ENCODE assay signal across 8 cellular contexts in genomic region chr3:152556731-152557254, GRCh38.
A peak's percentile ranks its signal among the peaks of the same experiment; 100 is the strongest.
DNase-seq lines count a peak whose midpoint lies in the region; ATAC-seq and TF ChIP-seq lines count a peak whose summit lies in the region.

No MANE protein-coding gene starts in this region.

- no peak overlapping the region for H3K4me3 Mint-ChIP-seq in Calu3 (ENCODE audit: low read depth, unreplicated experiment)
- no peak overlapping the region for H3K4me3 Mint-ChIP-seq in activated CD4-positive, alpha-beta memory T cell treated with anti-CD3 and anti-CD28 coated beads, Interleukin-2, amount 10 ng/mL, durations not matched to agents 7 days and 5 days

- POLR2A ChIA-PET in activated CD4-positive, alpha-beta memory T cell treated with anti-CD3 and anti-CD28 coated beads, Interleukin-2, amount 10 ng/mL, durations not matched to agents 7 days and 5 days (lab: Charles Lee), result no interaction called here

- CTCF ChIA-PET in Calu3 (lab: Charles Lee), result interaction anchor here (1.1 kb wide), 1 partner anchor 22 kb away, joined by 3 read pairs; no protein-coding TSS in a partner anchor
- CTCF ChIA-PET in activated CD4-positive, alpha-beta memory T cell treated with anti-CD3 and anti-CD28 coated beads, Interleukin-2, amount 10 ng/mL, durations not matched to agents 7 days and 5 days (lab: Charles Lee), result no interaction called here

- DNase-seq in brain pericyte (ENCODE audit: low read depth, low spot score) (peak; percentile 59), non-pigmented ciliary epithelial cell (ENCODE audit: low read depth) (peak; percentile 22), Calu3 (no peak), COLO668 (lab: John Stamatoyannopoulos, UW; ENCODE audit: unreplicated experiment) (no peak), GM19238 (ENCODE audit: insufficient read length, low spot score) (no peak)
- no peak for DNase-seq in activated CD4-positive, alpha-beta memory T cell treated with anti-CD3 and anti-CD28 coated beads, Interleukin-2, amount 10 ng/mL, durations not matched to agents 7 days and 5 days

- no peaks in the 10 kb centered on the region for H3K27me3 Mint-ChIP-seq in Calu3 (ENCODE audit: unreplicated experiment)
- peaks cover 3% of the 10 kb centered on the region for H3K27me3 Mint-ChIP-seq in activated CD4-positive, alpha-beta memory T cell treated with anti-CD3 and anti-CD28 coated beads, Interleukin-2, amount 10 ng/mL, durations not matched to agents 7 days and 5 days

- H3K36me3 Mint-ChIP-seq in Calu3 (ENCODE audit: insufficient read depth, unreplicated experiment), result no peaks in the 10 kb centered on the region
- H3K36me3 Mint-ChIP-seq in activated CD4-positive, alpha-beta memory T cell treated with anti-CD3 and anti-CD28 coated beads, Interleukin-2, amount 10 ng/mL, durations not matched to agents 7 days and 5 days (ENCODE audit: low read depth), result no peaks in the 10 kb centered on the region

- no TSS peak for BruUV-seq in Calu3 (replicated peaks; lab: Mats Ljungman, UMichigan)

- H3K9me3 Mint-ChIP-seq in Calu3 (ENCODE audit: low read depth, unreplicated experiment), result no peaks in the 10 kb centered on the region
- H3K9me3 Mint-ChIP-seq in activated CD4-positive, alpha-beta memory T cell treated with anti-CD3 and anti-CD28 coated beads, Interleukin-2, amount 10 ng/mL, durations not matched to agents 7 days and 5 days, result no peaks in the 10 kb centered on the region

- intact Hi-C loops in Calu3 (cut with micrococcal nuclease; ENCODE audit: unreplicated experiment), result no loop called here

- no peak overlapping the region for H3K27ac Mint-ChIP-seq in Calu3 (ENCODE audit: unreplicated experiment)
- H3K27ac Mint-ChIP-seq in activated CD4-positive, alpha-beta memory T cell treated with anti-CD3 and anti-CD28 coated beads, Interleukin-2, amount 10 ng/mL, durations not matched to agents 7 days and 5 days, result no peak overlapping the region

- peak; percentile 75 for ATAC-seq in GM19351 (IDR thresholded peaks at IDR 0.05; ENCODE audit: unreplicated experiment)
- peak; percentile 18 for ATAC-seq in HG03060 (IDR thresholded peaks at IDR 0.05; ENCODE audit: low read depth, unreplicated experiment)

- no peak for TF ChIP-seq CTCF in Calu3 (IDR thresholded peaks at IDR 0.05; ENCODE audit: unreplicated experiment)

- no peaks in the 10 kb centered on the region for H3K4me1 Mint-ChIP-seq in Calu3 (ENCODE audit: low read depth, unreplicated experiment)
- peaks cover 10% of the 10 kb centered on the region for H3K4me1 Mint-ChIP-seq in activated CD4-positive, alpha-beta memory T cell treated with anti-CD3 and anti-CD28 coated beads, Interleukin-2, amount 10 ng/mL, durations not matched to agents 7 days and 5 days

Comparison
In these comparisons a context has a peak if more than half of its experiments do, and no peak if none do; other contexts are left out.
1. DNase-seq: peak in brain pericyte (single experiment) and non-pigmented ciliary epithelial cell (single experiment); none in Calu3 (single experiment), COLO668 (single experiment), activated CD4-positive, alpha-beta memory T cell treated with anti-CD3 and anti-CD28 coated beads, Interleukin-2, amount 10 ng/mL, durations not matched to agents 7 days and 5 days (single experiment) and GM19238 (single experiment).